In the genomic region with DNA sequence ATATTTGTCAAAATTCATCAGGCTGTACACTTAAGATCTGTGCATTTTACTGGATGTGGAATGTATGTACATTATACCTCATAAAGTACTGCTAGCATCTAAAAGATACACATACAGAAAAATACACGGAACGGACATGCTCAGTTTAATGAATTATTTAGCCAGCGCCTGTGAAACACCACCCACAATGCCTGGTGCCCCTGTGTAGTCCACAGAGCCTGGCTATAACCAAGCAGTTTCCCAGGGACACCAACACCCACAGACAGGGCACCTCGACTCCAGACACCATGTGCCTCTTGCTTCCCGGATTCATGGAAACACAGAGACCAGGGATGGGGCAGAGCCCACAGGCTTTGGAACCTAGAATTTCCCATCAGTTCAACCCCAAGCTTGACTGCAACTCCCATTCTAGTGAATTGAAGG, we compare ENCODE assay signal across 8 cellular contexts. TPM values are rescaled to one million over a fixed set of nuclear protein-coding genes. Genes with fewer than 3 reads are reported as not detected.
DNase-seq lines count a peak whose midpoint lies in the region; ATAC-seq and TF ChIP-seq lines count a peak whose summit lies in the region.

No MANE protein-coding gene starts in this region.

- no peaks in the 10 kb centered on the region for H3K27me3 Mint-ChIP-seq in activated CD4-positive, alpha-beta memory T cell treated with anti-CD3 and anti-CD28 coated beads for 36 hours
- H3K27me3 Mint-ChIP-seq in mesothelial cell of epicardium (ENCODE audit: low read depth) (peaks cover 13% of the 10 kb centered on the region), HFFc6 (ENCODE audit: insufficient read depth) (peaks cover 11% of the 10 kb centered on the region)

- no peaks in the 10 kb centered on the region for H3K9me3 ChIP-seq in BE2C

- TF ChIP-seq CTCF in BE2C (IDR thresholded peaks at IDR 0.05; ENCODE audit: low read depth, low read length): no peak
- TF ChIP-seq CTCF in mesothelial cell of epicardium (IDR thresholded peaks at IDR 0.05; ENCODE audit: unreplicated experiment): no peak
- no peak for TF ChIP-seq CTCF in HFFc6 (IDR thresholded peaks at IDR 0.05)
- TF ChIP-seq CTCF in foreskin fibroblast (IDR thresholded peaks at IDR 0.05; ENCODE audit: low read depth, low read length): no peak

- H3K27ac Mint-ChIP-seq in activated CD4-positive, alpha-beta memory T cell treated with anti-CD3 and anti-CD28 coated beads for 36 hours: peak overlapping the region; percentile 86
- peak overlapping the region; percentile 89 for H3K27ac Mint-ChIP-seq in mesothelial cell of epicardium
- no peak overlapping the region for H3K27ac Mint-ChIP-seq in HFFc6

- H3K4me3 ChIP-seq in BE2C (ENCODE audit: low read depth, low read length) (peak overlapping the region; percentile 32), foreskin fibroblast (ENCODE audit: low read depth in 1 of 2, low read length in 2 of 2) (no peak overlapping the region)

- no peaks in the 10 kb centered on the region for H3K36me3 Mint-ChIP-seq in activated CD4-positive, alpha-beta memory T cell treated with anti-CD3 and anti-CD28 coated beads for 36 hours
- H3K36me3 Mint-ChIP-seq in mesothelial cell of epicardium (no peaks in the 10 kb centered on the region), HFFc6 (ENCODE audit: low read depth) (no peaks in the 10 kb centered on the region)

- CTCF ChIA-PET in activated CD4-positive, alpha-beta memory T cell treated with anti-CD3 and anti-CD28 coated beads for 36 hours (lab: Charles Lee): interaction anchor here (0.8 to 7.8 kb wide), 3 partner anchors 9 to 16 kb away, joined by 3 to 42 read pairs (median 3); partner anchors contain the start of gene ARMC12

- DNase-seq in BE2C (no peak), mesothelial cell of epicardium (ENCODE audit: low spot score in 2 of 2, unreplicated experiment in 2 of 2) (no peak), HFFc6 (no peak), foreskin fibroblast (no peak), germinal center (ENCODE audit: low spot score) (no peak), NCI-H128 (lab: John Stamatoyannopoulos, UW; ENCODE audit: unreplicated experiment) (no peak)
- no peak for DNase-seq in activated CD4-positive, alpha-beta memory T cell treated with anti-CD3 and anti-CD28 coated beads for 36 hours

- intact Hi-C loops in activated CD4-positive, alpha-beta memory T cell treated with anti-CD3 and anti-CD28 coated beads for 36 hours (cut with micrococcal nuclease): loop anchor here (1.0 to 2.0 kb wide), 5 partner anchors 9 to 38 kb away; partner anchors contain the start of gene FKBP5

- peaks cover 22% of the 10 kb centered on the region for H3K4me1 ChIP-seq in BE2C

- H3K36me3 ChIP-seq in BE2C: no peaks in the 10 kb centered on the region

- POLR2A ChIA-PET in activated CD4-positive, alpha-beta memory T cell treated with anti-CD3 and anti-CD28 coated beads for 36 hours (lab: Charles Lee): interaction anchor here (0.8 to 2.8 kb wide), 7 partner anchors 8 to 50 kb away, joined by 3 to 13 read pairs (median 9); no protein-coding TSS in a partner anchor

- peaks cover 66% of the 10 kb centered on the region for H3K4me1 Mint-ChIP-seq in activated CD4-positive, alpha-beta memory T cell treated with anti-CD3 and anti-CD28 coated beads for 36 hours (ENCODE audit: low read depth)
- H3K4me1 Mint-ChIP-seq in mesothelial cell of epicardium (peaks cover 42% of the 10 kb centered on the region), HFFc6 (ENCODE audit: low read depth) (peaks cover 16% of the 10 kb centered on the region)

- peak; percentile 36 for ATAC-seq in GM21723 (IDR thresholded peaks at IDR 0.05; ENCODE audit: unreplicated experiment)

- peak overlapping the region; percentile 52 for H3K4me3 Mint-ChIP-seq in activated CD4-positive, alpha-beta memory T cell treated with anti-CD3 and anti-CD28 coated beads for 36 hours
- H3K4me3 Mint-ChIP-seq in mesothelial cell of epicardium: peak overlapping the region; percentile 57
- H3K4me3 Mint-ChIP-seq in HFFc6: no peak overlapping the region

- H3K9me3 Mint-ChIP-seq in activated CD4-positive, alpha-beta memory T cell treated with anti-CD3 and anti-CD28 coated beads for 36 hours: no peaks in the 10 kb centered on the region
- H3K9me3 Mint-ChIP-seq in mesothelial cell of epicardium (no peaks in the 10 kb centered on the region), HFFc6 (no peaks in the 10 kb centered on the region)

- H3K27me3 ChIP-seq in BE2C: no peaks in the 10 kb centered on the region

RNA-seq across cellular contexts. Expression of gene ARMC12, which starts 17.4 kb away (rescaled TPM):
- polyA plus RNA-seq in BE2C (2012; ENCODE audit: insufficient read depth, insufficient read length, low read depth): 3.1 TPM
- 1 to 10 TPM; 1.5 to 1.6 TPM for total RNA-seq in activated CD4-positive, alpha-beta memory T cell treated with anti-CD3 and anti-CD28 coated beads for 36 hours
- 3.3 to 4.9 TPM (median 4.2 TPM) in 3 replicates for total RNA-seq in mesothelial cell of epicardium
- total RNA-seq in HFFc6 (2021; fragmentation: NEBNext Ultra II Directional; extraction: Animal tissue kit (Norgen Biotek cat#: 25700)): under 1 TPM in 4 of 6 experiments, not detected in 2; 0.17 to 0.33 (median 0.27) TPM

RNA-seq across cellular contexts. Expression of gene FKBP5, which starts 30.7 kb away (rescaled TPM):
- polyA plus RNA-seq in BE2C (2012; ENCODE audit: insufficient read depth, insufficient read length, low read depth): 35.2 TPM
- 100 to 1,000 TPM; 111 to 112 TPM for total RNA-seq in activated CD4-positive, alpha-beta memory T cell treated with anti-CD3 and anti-CD28 coated beads for 36 hours
- 7.3 to 7.6 TPM (median 7.3 TPM) in 3 replicates for total RNA-seq in mesothelial cell of epicardium
- 10 to 100 TPM in 5 of 6 experiments, 1 to 10 TPM in 1; 7.6 to 12.9 (median 11.8) TPM for total RNA-seq in HFFc6 (2021; fragmentation: NEBNext Ultra II Directional; extraction: Animal tissue kit (Norgen Biotek cat#: 25700))

RNA-seq across cellular contexts. Expression of gene CLPSL2, which starts 57.0 kb away (rescaled TPM):
- not detected for polyA plus RNA-seq in BE2C (2012; ENCODE audit: insufficient read depth, insufficient read length, low read depth)
- not detected for total RNA-seq in activated CD4-positive, alpha-beta memory T cell treated with anti-CD3 and anti-CD28 coated beads for 36 hours
- total RNA-seq in mesothelial cell of epicardium: not detected in 3 replicates
- not detected for total RNA-seq in HFFc6 (2021; fragmentation: NEBNext Ultra II Directional; extraction: Animal tissue kit (Norgen Biotek cat#: 25700))

Comparison
In these comparisons a context has a peak if more than half of its experiments do, and no peak if none do; other contexts are left out.
1. RNA of gene FKBP5, which starts 30.7 kb away (total RNA-seq): 111 to 112 TPM in activated CD4-positive, alpha-beta memory T cell treated with anti-CD3 and anti-CD28 coated beads for 36 hours; 7.6 to 12.9 TPM in HFFc6 and 7.3 to 7.6 TPM in mesothelial cell of epicardium; every median in the first group is over 4 times any median in the second.